Comparison of ENCODE assay signal across 9 cellular contexts in genomic region chr11:114026355-114026754, GRCh38. TPM values are rescaled to one million over a fixed set of nuclear protein-coding genes. Genes with fewer than 3 reads are reported as not detected.
DNase-seq lines count a peak whose midpoint lies in the region; ATAC-seq and TF ChIP-seq lines count a peak whose summit lies in the region.
"Had no signal": no experiment of that assay in that cellular context is flagged by ENCODE, and none has a peak within 500 bp of the region (broad histone marks: within the 10 kb centered on the region; RNA-seq: fewer than 3 reads in every experiment).

No MANE protein-coding gene starts in this region.

- H3K27me3 ChIP-seq in CD8-positive, alpha-beta T cell (ENCODE audit: insufficient read depth, low read length): no peaks in the 10 kb centered on the region

- CTCF ChIA-PET in CD8-positive, alpha-beta T cell (lab: Charles Lee): interaction anchor here (0.8 to 17.0 kb wide), 4 partner anchors 9 to 235 kb away, joined by 3 to 316 read pairs (median 6); no protein-coding TSS in a partner anchor

- H3K36me3 ChIP-seq in CD8-positive, alpha-beta T cell (ENCODE audit: insufficient read depth, low read length): no peaks in the 10 kb centered on the region
- H3K36me3 ChIP-seq: left lung had no signal

- H3K4me3 ChIP-seq in CD8-positive, alpha-beta T cell (ENCODE audit: low read depth, low read length): no peak overlapping the region
- H3K4me3 ChIP-seq: left lung had no signal

- H3K9me3 Mint-ChIP-seq in CD8-positive, alpha-beta T cell: no peaks in the 10 kb centered on the region

- in situ Hi-C loops in G401 (cut with HindIII; ENCODE audit: low sequenced_read_pairs): no loop called here

- peak in 4 of 7 experiments; percentile 7 to 38 (median 20) for DNase-seq in CD8-positive, alpha-beta T cell
- DNase-seq in HCEC 1CT (peak; percentile 26), UCSD-AML1 (lab: John Stamatoyannopoulos, UW; ENCODE audit: unreplicated experiment) (peak; percentile 30), islet precursor cell (peak; percentile 78), G401 (ENCODE audit: low spot score) (no peak), NCI-H510A (lab: John Stamatoyannopoulos, UW) (no peak)
- DNase-seq: left lung had no signal

- H3K4me1 Mint-ChIP-seq in CD8-positive, alpha-beta T cell (ENCODE audit: low read depth): peaks cover 7% of the 10 kb centered on the region

- peak; percentile 57 for ATAC-seq in CD8-positive, alpha-beta T cell
- ATAC-seq in HG03159 (IDR thresholded peaks at IDR 0.05; ENCODE audit: unreplicated experiment) (no peak), GM18517 (IDR thresholded peaks at IDR 0.05; ENCODE audit: unreplicated experiment) (no peak)
- ATAC-seq: left lung had no signal

- H3K4me3 Mint-ChIP-seq in CD8-positive, alpha-beta T cell: no peak overlapping the region

- POLR2A ChIA-PET in CD8-positive, alpha-beta T cell (lab: Charles Lee): interaction anchor here (1.2 kb wide), 1 partner anchor 10 kb away, joined by 3 read pairs; no protein-coding TSS in a partner anchor

- H3K27ac Mint-ChIP-seq in CD8-positive, alpha-beta T cell: no peak overlapping the region

- intact Hi-C loops in CD8-positive, alpha-beta T cell (cut with DNase I, micrococcal nuclease): no loop called here

- H3K27ac ChIP-seq in CD8-positive, alpha-beta T cell (ENCODE audit: low read depth, low read length): no peak overlapping the region
- H3K27ac ChIP-seq: left lung had no signal

- no peaks in the 10 kb centered on the region for H3K4me1 ChIP-seq in CD8-positive, alpha-beta T cell (ENCODE audit: insufficient read depth, low read length)
- H3K4me1 ChIP-seq: left lung had no signal

- no peaks in the 10 kb centered on the region for H3K36me3 Mint-ChIP-seq in CD8-positive, alpha-beta T cell

- H3K27me3 Mint-ChIP-seq in CD8-positive, alpha-beta T cell (ENCODE audit: low read depth): peaks cover 11% of the 10 kb centered on the region

- H3K9me3 ChIP-seq in CD8-positive, alpha-beta T cell (ENCODE audit: low read length): no peaks in the 10 kb centered on the region
- H3K9me3 ChIP-seq: left lung had no signal

- no peak for TF ChIP-seq CTCF in CD8-positive, alpha-beta T cell (IDR thresholded peaks at IDR 0.05)

RNA-seq across cellular contexts. Expression of gene ZBTB16, which starts 33.2 kb away (rescaled TPM):
- 10 to 100 TPM; 15.3 to 18.3 TPM for total RNA-seq in CD8-positive, alpha-beta T cell
- total RNA-seq in G401 (2014; rRNA removed; shearing (Covaris generic)): not detected in 2 replicates

RNA-seq across cellular contexts. Expression of gene HTR3A, which starts 51.4 kb away (rescaled TPM):
- total RNA-seq in CD8-positive, alpha-beta T cell: not detected
- not detected in 2 replicates for total RNA-seq in G401 (2014; rRNA removed; shearing (Covaris generic))

Comparison
In these comparisons a context has a peak if more than half of its experiments do, and no peak if none do; other contexts are left out.
1. DNase-seq: peak in CD8-positive, alpha-beta T cell (4 of 7), HCEC 1CT (single experiment), UCSD-AML1 (single experiment) and islet precursor cell (single experiment); none in G401 (single experiment) and NCI-H510A (single experiment).
2. RNA of gene ZBTB16, which starts 33.2 kb away (total RNA-seq): 15.3 to 18.3 TPM in CD8-positive, alpha-beta T cell; not detected in G401; every median in the first group is over 10 times any median in the second.